Comparison of ENCODE assay signal across 21 cellular contexts in the genomic region with DNA sequence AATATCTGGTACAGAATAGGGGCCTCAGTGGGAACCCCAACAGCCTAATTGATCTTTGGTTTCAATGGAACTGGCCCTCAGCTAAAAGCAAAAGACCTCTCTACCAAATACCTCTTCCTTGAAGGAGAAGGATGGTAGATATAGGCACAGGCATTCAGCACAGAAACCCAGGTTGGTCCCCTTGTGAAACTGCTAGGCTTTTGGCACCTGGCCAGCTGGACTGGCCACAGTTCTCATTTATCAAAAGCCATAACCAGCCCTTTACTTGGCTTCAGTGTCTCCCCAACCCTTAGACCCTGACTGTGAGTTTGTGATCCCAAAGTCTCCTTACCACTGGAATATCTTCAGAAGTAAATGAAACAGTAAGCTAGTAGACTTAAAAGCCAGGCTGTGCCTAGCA.
"Had no signal": no experiment of that assay in that cellular context is flagged by ENCODE, and none has a peak within 500 bp of the region (broad histone marks: within the 10 kb centered on the region; RNA-seq: fewer than 3 reads in every experiment).

No MANE protein-coding gene starts in this region.

- H3K9me3 ChIP-seq: sigmoid colon had no signal

- H3K4me1 ChIP-seq: sigmoid colon, stomach had no signal

- H3K27ac ChIP-seq: brain microvascular endothelial cell, sigmoid colon, stomach had no signal

- H3K4me3 ChIP-seq: lung, sigmoid colon, stomach had no signal

- DNase-seq: activated CD4-positive, alpha-beta T cell treated with anti-CD3 and anti-CD28 coated beads, Interleukin-2, amount 50 U/mL, for 1 hour; activated CD8-positive, alpha-beta memory T cell treated with anti-CD3 and anti-CD28 coated beads, Interleukin-2, amount 50 U/mL, for 4 hours; activated naive CD4-positive, alpha-beta T cell treated with anti-CD3 and anti-CD28 coated beads for 36 hours; activated T-cell treated with anti-CD3 and anti-CD28 coated beads, Interleukin-2, amount 50 U/mL, for 4 hours; anterior cingulate cortex; brain microvascular endothelial cell; central memory CD4-positive, alpha-beta T cell; erythroblast; foreskin melanocyte; glutamatergic neuron; hippocampal formation; islet precursor cell; left colon; midbrain; posterior cingulate gyrus; sigmoid colon; stimulated activated CD4-positive, alpha-beta T cell treated with anti-CD3 and anti-CD28 coated beads, Interleukin-4, amount 100 ng/mL, for 24 hours; stomach had no signal

- H3K27me3 ChIP-seq: brain microvascular endothelial cell, sigmoid colon, stomach had no signal

- ATAC-seq: activated CD4-positive, CD25-positive, alpha-beta regulatory T cell treated with anti-CD3 and anti-CD28 coated beads, Interleukin-2, amount 50 U/mL, for 24 hours; activated T-cell treated with anti-CD3 and anti-CD28 coated beads, Interleukin-2, amount 50 U/mL, for 4 hours; left colon; stimulated activated effector memory CD8-positive, alpha-beta T cell treated with anti-CD3 and anti-CD28 coated beads, Interleukin-12 subunit alpha, Interleukin-12 subunit beta, amount 100 ng/mL, for 72 hours had no signal

- H3K36me3 ChIP-seq: brain microvascular endothelial cell, sigmoid colon, stomach had no signal
